Comparison of ENCODE assay signal across 1 cellular context in the genomic region with DNA sequence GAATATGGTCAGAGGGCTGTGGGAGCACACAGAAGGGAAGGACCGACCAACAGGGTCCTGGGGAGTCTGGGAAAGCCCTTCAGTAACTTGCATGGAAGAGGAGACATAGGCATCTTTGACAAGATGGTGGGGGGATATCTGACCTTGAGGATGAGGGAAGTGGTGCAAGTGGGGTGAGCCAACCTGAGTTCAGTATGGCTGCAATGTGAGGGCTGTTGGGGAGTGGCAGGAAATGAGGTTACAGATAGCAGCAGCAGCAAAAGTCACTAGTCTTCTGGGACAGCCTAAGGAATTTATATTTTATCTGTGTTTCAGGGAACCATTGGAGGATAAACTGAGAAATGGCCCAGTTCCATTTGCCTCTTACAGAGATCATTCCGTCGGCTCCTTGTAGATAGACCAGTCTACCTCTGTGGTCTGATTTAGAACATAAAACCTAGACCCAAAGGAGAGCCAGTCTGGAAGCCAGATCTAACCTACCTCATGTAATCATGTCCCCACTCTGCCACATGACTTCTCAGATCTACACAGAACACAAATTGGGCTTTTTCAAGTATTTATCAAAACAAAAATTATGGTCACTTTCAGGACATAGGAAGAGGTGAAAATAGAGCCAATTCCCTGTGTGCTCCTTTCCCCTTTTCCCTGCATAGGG.
TF ChIP-seq lines count a peak whose summit lies in the region.

No MANE protein-coding gene starts in this region.

TF ChIP-seq in K562, 482 proteins besides CTCF, POLR2A, EP300 and RAD21 (continued from another document):
- TF ChIP-seq, protein P1, sequence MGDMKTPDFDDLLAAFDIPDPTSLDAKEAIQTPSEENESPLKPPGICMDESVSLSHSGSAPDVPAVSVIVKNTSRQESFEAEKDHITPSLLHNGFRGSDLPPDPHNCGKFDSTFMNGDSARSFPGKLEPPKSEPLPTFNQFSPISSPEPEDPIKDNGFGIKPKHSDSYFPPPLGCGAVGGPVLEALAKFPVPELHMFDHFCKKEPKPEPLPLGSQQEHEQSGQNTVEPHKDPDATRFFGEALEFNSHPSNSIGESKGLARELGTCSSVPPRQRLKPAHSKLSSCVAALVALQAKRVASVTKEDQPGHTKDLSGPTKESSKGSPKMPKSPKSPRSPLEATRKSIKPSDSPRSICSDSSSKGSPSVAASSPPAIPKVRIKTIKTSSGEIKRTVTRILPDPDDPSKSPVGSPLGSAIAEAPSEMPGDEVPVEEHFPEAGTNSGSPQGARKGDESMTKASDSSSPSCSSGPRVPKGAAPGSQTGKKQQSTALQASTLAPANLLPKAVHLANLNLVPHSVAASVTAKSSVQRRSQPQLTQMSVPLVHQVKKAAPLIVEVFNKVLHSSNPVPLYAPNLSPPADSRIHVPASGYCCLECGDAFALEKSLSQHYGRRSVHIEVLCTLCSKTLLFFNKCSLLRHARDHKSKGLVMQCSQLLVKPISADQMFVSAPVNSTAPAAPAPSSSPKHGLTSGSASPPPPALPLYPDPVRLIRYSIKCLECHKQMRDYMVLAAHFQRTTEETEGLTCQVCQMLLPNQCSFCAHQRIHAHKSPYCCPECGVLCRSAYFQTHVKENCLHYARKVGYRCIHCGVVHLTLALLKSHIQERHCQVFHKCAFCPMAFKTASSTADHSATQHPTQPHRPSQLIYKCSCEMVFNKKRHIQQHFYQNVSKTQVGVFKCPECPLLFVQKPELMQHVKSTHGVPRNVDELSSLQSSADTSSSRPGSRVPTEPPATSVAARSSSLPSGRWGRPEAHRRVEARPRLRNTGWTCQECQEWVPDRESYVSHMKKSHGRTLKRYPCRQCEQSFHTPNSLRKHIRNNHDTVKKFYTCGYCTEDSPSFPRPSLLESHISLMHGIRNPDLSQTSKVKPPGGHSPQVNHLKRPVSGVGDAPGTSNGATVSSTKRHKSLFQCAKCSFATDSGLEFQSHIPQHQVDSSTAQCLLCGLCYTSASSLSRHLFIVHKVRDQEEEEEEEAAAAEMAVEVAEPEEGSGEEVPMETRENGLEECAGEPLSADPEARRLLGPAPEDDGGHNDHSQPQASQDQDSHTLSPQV (IDR thresholded peaks at IDR 0.05), result peak; percentile 83
- TF ChIP-seq ZNF589 (CRISPR knock-in tag; IDR thresholded peaks at IDR 0.05; ENCODE audit: low read depth), result peak; percentile 44; the same call in 1 of the 2 replicates
- peak; percentile 43; the same call in 1 of the 2 replicates for TF ChIP-seq CREM (IDR thresholded peaks at IDR 0.05; ENCODE audit: low read depth)
- peak; percentile 29; the same call in 1 of the 2 replicates for TF ChIP-seq ARID1B (IDR thresholded peaks at IDR 0.05)
- 0 out of 2 replicates have a peak, but pooled peaks have one; percentile 35 for TF ChIP-seq SMAD4 (CRISPR knock-in tag; conservative IDR thresholded peaks at IDR 0.05)
- 0 out of 2 replicates have a peak, but pooled peaks have one; percentile 18 for TF ChIP-seq TEAD4 (IDR thresholded peaks at IDR 0.05; ENCODE audit: low read length)
- no peak for TF ChIP-seq TEAD4 (CRISPR knock-in tag; IDR thresholded peaks at IDR 0.05; ENCODE audit: borderline replicate concordance)
- peak; percentile 78 for TF ChIP-seq DMBX1 (CRISPR knock-in tag; IDR thresholded peaks at IDR 0.05; ENCODE audit: borderline replicate concordance)
TF ChIP-seq in K562: peak in this region for 13.
